21 cellular contexts compared by ENCODE assay signal in genomic region chr14:24417832-24418491, GRCh38. TPM values are rescaled to one million over a fixed set of nuclear protein-coding genes. Genes with fewer than 3 reads are reported as not detected.
DNase-seq lines count a peak whose midpoint lies in the region; ATAC-seq and TF ChIP-seq lines count a peak whose summit lies in the region.
"Had no signal": no experiment of that assay in that cellular context is flagged by ENCODE, and none has a peak within 500 bp of the region (broad histone marks: within the 10 kb centered on the region; RNA-seq: fewer than 3 reads in every experiment).

No MANE protein-coding gene starts in this region.

- no peak overlapping the region for H3K4me3 ChIP-seq in BLaER1 treated with 17β-estradiol and CSF1 and Interleukin-3, amounts not matched to agents 10 nM and 100 nM
- no peak overlapping the region for H3K4me3 ChIP-seq in PC-3 (ENCODE audit: low read length)
- no peak overlapping the region for H3K4me3 ChIP-seq in mucosa of stomach (ENCODE audit: low read length)
- H3K4me3 ChIP-seq: K562, PC-9, SK-N-MC had no signal

- H3K4me2 ChIP-seq in BLaER1 treated with 17β-estradiol and CSF1 and Interleukin-3, amounts not matched to agents 10 nM and 100 nM, result peak overlapping the region in 9 of 11 experiments; percentile 49 to 95 (median 80); a peak in 17 of 22 replicates
- H3K4me2 ChIP-seq in PC-3 (ENCODE audit: low read length), result peak overlapping the region; percentile 34; the same call in 1 of the 2 replicates
- H3K4me2 ChIP-seq: PC-9 had no signal

- intact Hi-C loops in PC-3 (cut with micrococcal nuclease), result no loop called here

- CTCF ChIA-PET in PC-3 (lab: Charles Lee), result interaction anchor here (0.7 kb wide), 1 partner anchor 271 kb away, joined by 4 read pairs; no protein-coding TSS in a partner anchor

- H3K36me3 ChIP-seq in BLaER1 treated with 17β-estradiol and CSF1 and Interleukin-3, amounts not matched to agents 10 nM and 100 nM, result peaks cover 0 to 32% (median 27%) of the 10 kb centered on the region in 11 experiments; a peak in 19 of 22 replicates
- H3K36me3 ChIP-seq in PC-3 (ENCODE audit: low read depth, low read length) (no peaks in the 10 kb centered on the region), mucosa of stomach (ENCODE audit: control insufficient read depth, insufficient read depth, low read length) (no peaks in the 10 kb centered on the region)

- POLR2A ChIA-PET in PC-3 (lab: Charles Lee; ENCODE audit: unreplicated experiment), result no interaction called here

- H2AFZ ChIP-seq in PC-3 (ENCODE audit: low read length), result 0 out of 2 replicates have a peak overlapping the region, but pooled peaks have one; percentile 10
- H2AFZ ChIP-seq: PC-9 had no signal

- H3K9ac ChIP-seq in BLaER1 treated with 17β-estradiol and CSF1 and Interleukin-3, amounts not matched to agents 10 nM and 100 nM, result no peak overlapping the region
- H3K9ac ChIP-seq in PC-3 (ENCODE audit: low read length), result no peak overlapping the region
- peak overlapping the region; percentile 5 for H3K9ac ChIP-seq in mucosa of stomach (ENCODE audit: low read length)

- H3K9me2 ChIP-seq in PC-3 (replicated peaks; ENCODE audit: low read length), result no peaks in the 10 kb centered on the region

- ATAC-seq in PC-3 (no peak), GM18870 (IDR thresholded peaks at IDR 0.05; ENCODE audit: unreplicated experiment) (no peak), GM21825 (IDR thresholded peaks at IDR 0.05; ENCODE audit: unreplicated experiment) (no peak)
- ATAC-seq: HCT116, K562 had no signal

- TF ChIP-seq POLR2A in erythroblast (IDR thresholded peaks at IDR 0.05; ENCODE audit: low read length), result no peak

- H4K20me1 ChIP-seq in BLaER1 treated with 17β-estradiol and CSF1 and Interleukin-3, amounts not matched to agents 10 nM and 100 nM, result no peaks in the 10 kb centered on the region
- H4K20me1 ChIP-seq in PC-3 (ENCODE audit: low read length), result no peaks in the 10 kb centered on the region

- H3K9me3 ChIP-seq in BLaER1 treated with 17β-estradiol and CSF1 and Interleukin-3, amounts not matched to agents 10 nM and 100 nM (replicated peaks in 1 of 11), result no peaks in the 10 kb centered on the region
- no peaks in the 10 kb centered on the region for H3K9me3 ChIP-seq in PC-3 (ENCODE audit: low read length)
- no peaks in the 10 kb centered on the region for H3K9me3 ChIP-seq in mucosa of stomach (ENCODE audit: control insufficient read depth, low read length)

- peaks cover 4% of the 10 kb centered on the region for H3F3A ChIP-seq in PC-3 (ENCODE audit: low read length, unreplicated experiment)

- TF ChIP-seq CTCF in PC-3 (conservative IDR thresholded peaks at IDR 0.05; ENCODE audit: low read depth, low read length), result no peak

- no peak for DNase-seq in PC-3
- DNase-seq in epithelial cell of prostate (ENCODE audit: low read depth, low spot score), result no peak
- no peak for DNase-seq in erythroblast (lab: John Stamatoyannopoulos, UW)
- no peak for DNase-seq in amygdala (lab: John Stamatoyannopoulos, UW)
- DNase-seq: Calu3; CD4-positive, alpha-beta memory T cell; DMS53; NCI-H1436; NCI-H2029; NCI-H2171; NCI-H446; NCI-H69; NK-92 treated with Interleukin-12 subunit alpha and Interleukin-12 subunit beta, amount 100 ng/mL, for 24 hours had no signal

- no peaks in the 10 kb centered on the region for H3K79me2 ChIP-seq in PC-3 (ENCODE audit: low read length)

- H3K4me1 ChIP-seq in BLaER1 treated with 17β-estradiol and CSF1 and Interleukin-3, amounts not matched to agents 10 nM and 100 nM, result peaks cover 19 to 56% (median 43%) of the 10 kb centered on the region in 10 experiments
- H3K4me1 ChIP-seq in PC-3 (ENCODE audit: insufficient read depth, low read length) (peaks cover 20% of the 10 kb centered on the region), mucosa of stomach (ENCODE audit: control insufficient read depth, insufficient read depth, low read length) (peaks cover 39% of the 10 kb centered on the region)

- no TSS peak for BruUV-seq in PC-3 (replicated peaks; lab: Mats Ljungman, UMichigan)

- H3K27ac ChIP-seq in BLaER1 treated with 17β-estradiol and CSF1 and Interleukin-3, amounts not matched to agents 10 nM and 100 nM, result 0 out of 22 replicates have a peak overlapping the region, but pooled peaks of 1 of the 11 experiments have one; percentile 60
- H3K27ac ChIP-seq in PC-3 (ENCODE audit: low read length) (peak overlapping the region; percentile 71), epithelial cell of prostate (peak overlapping the region; percentile 74)
- H3K27ac ChIP-seq: PC-9, SK-N-MC had no signal

- H3K27me3 ChIP-seq in BLaER1 treated with 17β-estradiol and CSF1 and Interleukin-3, amounts not matched to agents 10 nM and 100 nM, result peaks cover 0 to 7% (median 0%) of the 10 kb centered on the region in 11 experiments; a peak in 1 of 22 replicates
- no peaks in the 10 kb centered on the region for H3K27me3 ChIP-seq in PC-3 (ENCODE audit: low read length)
- no peaks in the 10 kb centered on the region for H3K27me3 ChIP-seq in mucosa of stomach (ENCODE audit: control insufficient read depth, insufficient read depth, low read length)

RNA-seq across cellular contexts. Expression of gene CBLN3, which starts 11.5 kb away (rescaled TPM):
- total RNA-seq in PC-3 (2014; rRNA removed), result 2.9 and 3.4 TPM in 2 replicates

RNA-seq across cellular contexts. Expression of gene KHNYN, which starts 11.8 kb away (rescaled TPM):
- total RNA-seq in PC-3 (2014; rRNA removed), result 50.9 and 51.6 TPM in 2 replicates

RNA-seq across cellular contexts. Expression of gene NYNRIN, which starts 19.2 kb away (rescaled TPM):
- 2.7 and 3.1 TPM in 2 replicates for total RNA-seq in PC-3 (2014; rRNA removed)

RNA-seq across cellular contexts. Expression of gene SDR39U1, which starts 24.6 kb away (rescaled TPM):
- 24.7 and 29.8 TPM in 2 replicates for total RNA-seq in PC-3 (2014; rRNA removed)

RNA-seq across cellular contexts. Expression of gene NFATC4, which starts 50.0 kb away (rescaled TPM):
- total RNA-seq in PC-3 (2014; rRNA removed), result 11.5 and 15.1 TPM in 2 replicates
- total RNA-seq: CD4-positive, alpha-beta memory T cell had no signal
